In genomic region chr11:69409812-69410645, GRCh38 we compare ENCODE assay signal across 27 cellular contexts.
DNase-seq lines count a peak whose midpoint lies in the region; ATAC-seq, FAIRE-seq and TF ChIP-seq lines count a peak whose summit lies in the region.
"Had no signal": no experiment of that assay in that cellular context is flagged by ENCODE, and none has a peak within 500 bp of the region (broad histone marks: within the 10 kb centered on the region; RNA-seq: fewer than 3 reads in every experiment).

No MANE protein-coding gene starts in this region.

- ATAC-seq in K562, result peak; percentile 89
- ATAC-seq: HCT116, left lobe of liver, sciatic nerve had no signal

- H3K27ac Mint-ChIP-seq in activated naive CD4-positive, alpha-beta T cell treated with anti-CD3 and anti-CD28 coated beads, Interleukin-2, amount 10 ng/mL, durations not matched to agents 7 days and 5 days, result no peak overlapping the region
- H3K27ac Mint-ChIP-seq: mesothelial cell of epicardium; natural killer cell treated with Interleukin-12 subunit alpha and Interleukin-12 subunit beta and Interleukin-15 and Interleukin-18, amount 100 ng/mL, for 72 hours had no signal

- H3K4me1 ChIP-seq in K562 (replicated peaks in 1 of 2; ENCODE audit: control insufficient read depth in 2 of 2, insufficient read depth in 2 of 2, low read length in 2 of 2) (peaks cover 29 to 43% of the 10 kb centered on the region in 2 experiments), sigmoid colon (no peaks in the 10 kb centered on the region), transverse colon (no peaks in the 10 kb centered on the region)
- H3K4me1 ChIP-seq: uterus had no signal

- peaks cover 32% of the 10 kb centered on the region for H3K27me3 Mint-ChIP-seq in activated naive CD4-positive, alpha-beta T cell treated with anti-CD3 and anti-CD28 coated beads, Interleukin-2, amount 10 ng/mL, durations not matched to agents 7 days and 5 days

- TF ChIP-seq CTCF in K562 (IDR thresholded peaks at IDR 0.05 in 2 of 3, conservative IDR thresholded peaks at IDR 0.05 in 1 of 3; ENCODE audit: insufficient read depth in 2 of 3, low read depth in 1 of 3, low read length in 3 of 3) (no peak), sigmoid colon (IDR thresholded peaks at IDR 0.05) (no peak), transverse colon (IDR thresholded peaks at IDR 0.05) (no peak)

- TF ChIP-seq RAD21 in K562 (CRISPR knock-in tag; conservative IDR thresholded peaks at IDR 0.05 in 1 of 2, IDR thresholded peaks at IDR 0.05 in 1 of 2), result 0 out of 4 replicates have a peak, but pooled peaks of 1 of the 2 experiments have one; percentile 11

- FAIRE-seq in K562 (lab: Jason Lieb, UNC), result peak; percentile 87

- H3K27ac ChIP-seq in K562 (ENCODE audit: extremely low read depth, low read depth, low read length), result peak overlapping the region; percentile 85
- H3K27ac ChIP-seq in sigmoid colon, result no peak overlapping the region
- H3K27ac ChIP-seq in transverse colon, result no peak overlapping the region
- H3K27ac ChIP-seq: C4-2B, dorsolateral prefrontal cortex, heart left ventricle, KMS-11, suprapubic skin, uterus had no signal

- no TSS peak for BruUV-seq in K562 (replicated peaks; lab: Mats Ljungman, UMichigan)

- H3K79me2 ChIP-seq in K562 (ENCODE audit: control insufficient read depth, insufficient read depth, low read length), result no peaks in the 10 kb centered on the region

- no peaks in the 10 kb centered on the region for H3K9me1 ChIP-seq in K562 (ENCODE audit: control insufficient read depth, insufficient read depth, low read length)

- in situ Hi-C loops in K562 (cut with MboI), result no loop called here
- in situ Hi-C loops in transverse colon (cut with MboI; ENCODE audit: low pct_ligation_motif_present in 1 of 4, low pct_unique_long_range_greater_than_20kb in 1 of 4, low sequenced_read_pairs in 3 of 4), result no loop called here

- WGBS in K562 (ENCODE audit: insufficient coverage, low coverage, missing lambda C conversion rate), result 19% methylated on average over 10 of the region's 13 CpGs
- WGBS in sigmoid colon, 2 donors, result 70 to 73% methylated on average over 13 of the region's 13 CpGs
- 37 to 75% methylated on average over 4 to 13 of the region's 13 CpGs for WGBS in transverse colon (ENCODE audit: low coverage in 1 of 2), 2 donors

- TF ChIP-seq POLR2A in K562 (conservative IDR thresholded peaks at IDR 0.05) (peak; percentile 64), sigmoid colon (IDR thresholded peaks at IDR 0.05) (no peak), transverse colon (IDR thresholded peaks at IDR 0.05) (no peak)

- peak; percentile 87; the same call in 1 of the 2 replicates for TF ChIP-seq EP300 in K562 (IDR thresholded peaks at IDR 0.05; ENCODE audit: low read length)
- TF ChIP-seq EP300 in sigmoid colon (IDR thresholded peaks at IDR 0.05), result no peak
- TF ChIP-seq EP300 in transverse colon (IDR thresholded peaks at IDR 0.05; ENCODE audit: low read depth), result no peak

- peak; percentile 43 for DNase-seq in activated naive CD4-positive, alpha-beta T cell treated with anti-CD3 and anti-CD28 coated beads, Interleukin-2, amount 10 ng/mL, durations not matched to agents 7 days and 5 days
- no peak for DNase-seq in activated naive CD4-positive, alpha-beta T cell treated with anti-CD3 and anti-CD28 coated beads, Interleukin-2, amount 50 U/mL, for 16 hours
- DNase-seq in OCI-M1 (lab: John Stamatoyannopoulos, UW) (peak; percentile 98), K562 (ENCODE audit: extremely low read depth in 1 of 4, low spot score in 3 of 4) (peak; percentile 78 to 92 (median 84)), sigmoid colon (peak; percentile 46), transverse colon (no peak), NCI-H2227 (lab: John Stamatoyannopoulos, UW; ENCODE audit: unreplicated experiment) (no peak)
- DNase-seq in activated CD4-positive, alpha-beta T cell treated with anti-CD3 and anti-CD28 coated beads, Interleukin-2, amount 50 U/mL, for 4 hours, result no peak
- DNase-seq: activated gamma-delta T cell treated with Interleukin-2 at 50 U/mL for 16 hours, activated T-cell treated with anti-CD3 and anti-CD28 coated beads for 4 hours, anterior cingulate cortex, GF-D8, heart left ventricle, NCI-H1930, NCI-H2227 treated with DMSO at 0.1 percent for 48 hours, SHP77, uterus had no signal

- H3K9ac ChIP-seq in K562 (ENCODE audit: insufficient read depth in 1 of 2, low read depth in 2 of 2, low read length in 2 of 2), result peak overlapping the region; percentile 62 to 80
- H3K9ac ChIP-seq: KMS-11 had no signal

- H3K27me3 ChIP-seq in K562 (ENCODE audit: control insufficient read depth in 2 of 2, insufficient read depth in 2 of 2, low read length in 2 of 2) (no peaks in the 10 kb centered on the region), sigmoid colon (no peaks in the 10 kb centered on the region), transverse colon (no peaks in the 10 kb centered on the region)
- H3K27me3 ChIP-seq: heart left ventricle, suprapubic skin, uterus had no signal

- POLR2A ChIA-PET in K562 (lab: Yijun Ruan, JAX), result interaction anchor here (0.9 to 2.1 kb wide), 2 partner anchors 11 to 21 kb away, joined by 3 to 10 read pairs; no protein-coding TSS in a partner anchor

- H3K4me2 ChIP-seq in K562 (ENCODE audit: insufficient read depth, low read length), result peak overlapping the region; percentile 85
- H3K4me2 ChIP-seq: KMS-11 had no signal

- H3K9me3 ChIP-seq in K562 (replicated peaks; ENCODE audit: control insufficient read depth, insufficient read depth, low read depth, low read length) (no peaks in the 10 kb centered on the region; the same call in none of the 2 replicates), sigmoid colon (no peaks in the 10 kb centered on the region), transverse colon (no peaks in the 10 kb centered on the region)
- H3K9me3 ChIP-seq: heart left ventricle, suprapubic skin, uterus had no signal

- no peaks in the 10 kb centered on the region for H4K20me1 ChIP-seq in K562 (replicated peaks; ENCODE audit: control insufficient read depth, insufficient read depth, low read length)

- H2AFZ ChIP-seq in K562 (ENCODE audit: low read depth, low read length), result peak overlapping the region; percentile 87

- H3K36me3 ChIP-seq in K562 (ENCODE audit: control insufficient read depth, insufficient read depth, low read length), result no peaks in the 10 kb centered on the region
- H3K36me3 ChIP-seq in sigmoid colon, result no peaks in the 10 kb centered on the region
- H3K36me3 ChIP-seq in transverse colon, result no peaks in the 10 kb centered on the region
- H3K36me3 ChIP-seq: heart left ventricle, suprapubic skin, uterus had no signal

- no peak overlapping the region for H3K4me3 ChIP-seq in K562
- H3K4me3 ChIP-seq in sigmoid colon, result no peak overlapping the region
- no peak overlapping the region for H3K4me3 ChIP-seq in transverse colon
- H3K4me3 ChIP-seq: dorsolateral prefrontal cortex, heart left ventricle, suprapubic skin, uterus had no signal

- H3K36me3 Mint-ChIP-seq in activated naive CD4-positive, alpha-beta T cell treated with anti-CD3 and anti-CD28 coated beads, Interleukin-2, amount 10 ng/mL, durations not matched to agents 7 days and 5 days, result no peaks in the 10 kb centered on the region
- H3K36me3 Mint-ChIP-seq: mesothelial cell of epicardium; natural killer cell treated with Interleukin-12 subunit alpha and Interleukin-12 subunit beta and Interleukin-15 and Interleukin-18, amount 100 ng/mL, for 72 hours had no signal

- H3K4me3 Mint-ChIP-seq in activated naive CD4-positive, alpha-beta T cell treated with anti-CD3 and anti-CD28 coated beads, Interleukin-2, amount 10 ng/mL, durations not matched to agents 7 days and 5 days, result no peak overlapping the region
- H3K4me3 Mint-ChIP-seq: central memory CD8-positive, alpha-beta T cell; mesothelial cell of epicardium; natural killer cell treated with Interleukin-12 subunit alpha and Interleukin-12 subunit beta and Interleukin-15 and Interleukin-18, amount 100 ng/mL, for 72 hours had no signal

- intact Hi-C loops in K562 (cut with micrococcal nuclease), result loop anchor here (10.0 kb wide), 1 partner anchor 115 kb away; the partner anchor contains the start of gene MYEOV
- intact Hi-C loops in sigmoid colon (cut with DNase I), result no loop called here
- intact Hi-C loops in transverse colon (cut with DNase I; ENCODE audit: low total_unique reads), result no loop called here

- CTCF ChIA-PET in activated naive CD4-positive, alpha-beta T cell treated with anti-CD3 and anti-CD28 coated beads, Interleukin-2, amount 10 ng/mL, durations not matched to agents 7 days and 5 days (lab: Charles Lee), result no interaction called here
- CTCF ChIA-PET in K562 (lab: Yijun Ruan, JAX; ENCODE audit: low intra/inter-chr PET ratio), result no interaction called here

- H3K9me3 Mint-ChIP-seq in activated naive CD4-positive, alpha-beta T cell treated with anti-CD3 and anti-CD28 coated beads, Interleukin-2, amount 10 ng/mL, durations not matched to agents 7 days and 5 days, result peaks cover 2% of the 10 kb centered on the region
- H3K9me3 Mint-ChIP-seq: central memory CD8-positive, alpha-beta T cell; natural killer cell treated with Interleukin-12 subunit alpha and Interleukin-12 subunit beta and Interleukin-15 and Interleukin-18, amount 100 ng/mL, for 72 hours had no signal

- H3K4me1 Mint-ChIP-seq in activated naive CD4-positive, alpha-beta T cell treated with anti-CD3 and anti-CD28 coated beads, Interleukin-2, amount 10 ng/mL, durations not matched to agents 7 days and 5 days, result peaks cover 21% of the 10 kb centered on the region
- H3K4me1 Mint-ChIP-seq: mesothelial cell of epicardium had no signal

TF ChIP-seq in K562, 482 proteins besides CTCF, POLR2A, EP300 and RAD21 (continues in another document):
- TF ChIP-seq STAT5A (IDR thresholded peaks at IDR 0.05; ENCODE audit: borderline replicate concordance, low read length), result peak; percentile 35; the same call in 1 of the 2 replicates

Comparison
In these comparisons a context has a peak if more than half of its experiments do, and no peak if none do; other contexts are left out.
1. DNase-seq: peak in activated naive CD4-positive, alpha-beta T cell treated with anti-CD3 and anti-CD28 coated beads, Interleukin-2, amount 10 ng/mL, durations not matched to agents 7 days and 5 days (single experiment), OCI-M1 (single experiment), K562 (4 of 4) and sigmoid colon (single experiment); none in activated naive CD4-positive, alpha-beta T cell treated with anti-CD3 and anti-CD28 coated beads, Interleukin-2, amount 50 U/mL, for 16 hours (single experiment), transverse colon (single experiment), activated CD4-positive, alpha-beta T cell treated with anti-CD3 and anti-CD28 coated beads, Interleukin-2, amount 50 U/mL, for 4 hours (0 of 2) and NCI-H2227 (single experiment).